Comparison of ENCODE assay signal across 8 cellular contexts in the genomic region with DNA sequence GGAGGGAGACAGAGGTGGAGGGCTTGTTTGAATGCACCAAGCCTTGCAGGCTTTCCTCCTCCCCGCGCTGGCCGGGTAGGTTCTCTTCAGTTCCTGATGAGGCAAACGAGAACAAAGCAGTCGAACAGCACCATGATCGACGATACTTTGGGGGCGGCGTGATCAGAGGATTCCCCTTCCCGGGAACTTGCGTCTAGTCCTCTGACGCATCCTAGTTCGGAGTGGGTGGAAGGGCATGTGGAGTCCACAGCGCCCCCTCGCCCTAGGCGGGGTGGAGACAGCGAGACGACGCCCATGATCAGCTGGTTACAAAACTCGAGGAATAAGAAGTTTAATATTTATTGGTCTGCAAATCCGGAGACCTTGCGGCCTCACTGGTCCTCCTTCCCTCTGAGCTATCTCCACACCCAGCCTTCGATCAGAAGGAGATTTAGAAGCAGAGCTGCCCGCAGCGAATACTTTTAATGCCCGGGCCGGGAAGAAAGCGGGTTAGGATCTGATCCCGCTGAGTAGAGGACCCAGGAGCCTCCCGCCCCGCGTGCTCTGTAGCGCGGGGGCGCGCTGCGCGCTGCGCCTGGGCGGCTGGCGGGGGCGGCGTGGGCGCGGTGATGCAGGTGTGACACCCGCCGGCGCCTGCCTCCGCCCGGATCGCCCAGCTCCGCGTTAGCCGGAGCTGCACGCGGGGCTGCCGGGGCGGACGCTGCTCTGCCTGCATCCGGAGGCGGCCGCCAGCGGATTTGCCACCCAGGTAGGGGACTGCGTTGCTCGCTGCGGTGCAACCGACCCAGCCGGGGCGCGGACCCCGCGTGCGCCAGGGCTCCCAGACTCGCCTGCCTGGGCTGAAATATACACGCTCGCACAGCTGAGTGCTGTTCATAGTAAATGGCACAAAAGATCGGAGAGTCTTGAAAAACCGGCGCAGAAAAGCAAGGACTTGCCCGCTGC. TPM values are rescaled to one million over a fixed set of nuclear protein-coding genes. Genes with fewer than 3 reads are reported as not detected.
DNase-seq lines count a peak whose midpoint lies in the region; ATAC-seq and TF ChIP-seq lines count a peak whose summit lies in the region.

A gene with protein sequence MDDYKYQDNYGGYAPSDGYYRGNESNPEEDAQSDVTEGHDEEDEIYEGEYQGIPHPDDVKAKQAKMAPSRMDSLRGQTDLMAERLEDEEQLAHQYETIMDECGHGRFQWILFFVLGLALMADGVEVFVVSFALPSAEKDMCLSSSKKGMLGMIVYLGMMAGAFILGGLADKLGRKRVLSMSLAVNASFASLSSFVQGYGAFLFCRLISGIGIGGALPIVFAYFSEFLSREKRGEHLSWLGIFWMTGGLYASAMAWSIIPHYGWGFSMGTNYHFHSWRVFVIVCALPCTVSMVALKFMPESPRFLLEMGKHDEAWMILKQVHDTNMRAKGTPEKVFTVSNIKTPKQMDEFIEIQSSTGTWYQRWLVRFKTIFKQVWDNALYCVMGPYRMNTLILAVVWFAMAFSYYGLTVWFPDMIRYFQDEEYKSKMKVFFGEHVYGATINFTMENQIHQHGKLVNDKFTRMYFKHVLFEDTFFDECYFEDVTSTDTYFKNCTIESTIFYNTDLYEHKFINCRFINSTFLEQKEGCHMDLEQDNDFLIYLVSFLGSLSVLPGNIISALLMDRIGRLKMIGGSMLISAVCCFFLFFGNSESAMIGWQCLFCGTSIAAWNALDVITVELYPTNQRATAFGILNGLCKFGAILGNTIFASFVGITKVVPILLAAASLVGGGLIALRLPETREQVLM (plus strand): TSS at position 642 of the 945 bp plus-strand sequence. CDS start 126,007 bp downstream, outside the sequence.

- no peaks in the 10 kb centered on the region for H3K79me2 ChIP-seq in HCT116 (ENCODE audit: insufficient read depth, low read length)
- no peaks in the 10 kb centered on the region for H3K79me2 ChIP-seq in PC-9 (ENCODE audit: low read depth)

- TF ChIP-seq CTCF in HCT116 (IDR thresholded peaks at IDR 0.05 in 2 of 3, conservative IDR thresholded peaks at IDR 0.05 in 1 of 3; ENCODE audit: borderline replicate concordance in 1 of 3, insufficient read depth in 1 of 3, low read depth in 2 of 3, low read length in 2 of 3) (no peak), foreskin fibroblast (IDR thresholded peaks at IDR 0.05; ENCODE audit: low read depth, low read length) (peak; percentile 11), thyroid gland (IDR thresholded peaks at IDR 0.05) (no peak), PC-9 (conservative IDR thresholded peaks at IDR 0.05) (no peak)

- WGBS in neuronal stem cell (ENCODE audit: extremely low coverage in 2 of 2, insufficient read length in 2 of 2, insufficient replicate concordance in 1 of 2), 2 donors, result no CpG with 5 or more reads among the region's 80 CpGs
- WGBS in thyroid gland, 2 donors, result 1 to 3% methylated on average over 32 to 52 of the region's 80 CpGs

- POLR2A ChIA-PET in HCT116 (lab: Charles Lee), result no interaction called here
- POLR2A ChIA-PET in PC-9 (lab: Charles Lee; ENCODE audit: unreplicated experiment), result no interaction called here

- no peaks in the 10 kb centered on the region for H3K9me3 Mint-ChIP-seq in activated T-helper 17 cell treated with anti-CD3 and anti-CD28 coated beads, Interleukin-2, amount 50 U/mL, for 72 hours

- H3K9me3 ChIP-seq in HCT116 (ENCODE audit: control insufficient read depth in 1 of 2, insufficient read depth in 1 of 2, low read depth in 1 of 2, low read length in 2 of 2), result no peaks in the 10 kb centered on the region
- peaks cover 0 to 2% of the 10 kb centered on the region in 2 donors for H3K9me3 ChIP-seq in neuronal stem cell (replicated peaks in 1 of 2; ENCODE audit: control insufficient read depth in 2 of 2, insufficient read depth in 1 of 2, low read depth in 1 of 2, low read length in 2 of 2)
- no peaks in the 10 kb centered on the region for H3K9me3 ChIP-seq in thyroid gland
- no peaks in the 10 kb centered on the region for H3K9me3 ChIP-seq in PC-9 (ENCODE audit: insufficient read depth, low read depth)

- H3K4me2 ChIP-seq in HCT116 (ENCODE audit: low read length) (no peak within 1 kb of the TSS), neuronal stem cell (ENCODE audit: insufficient read depth, low read length, poor library complexity, severe bottlenecking) (peak within 1 kb of the TSS; percentile 97), PC-9 (no peak within 1 kb of the TSS; the same call in 1 of the 2 replicates)

- TF ChIP-seq RAD21 in HCT116 (IDR thresholded peaks at IDR 0.05; ENCODE audit: low read depth), result no peak

- H3K79me1 ChIP-seq in neuronal stem cell (ENCODE audit: low read depth, low read length), result no peaks in the 10 kb centered on the region

- H3K23ac ChIP-seq in neuronal stem cell (ENCODE audit: low read depth, low read length, poor library complexity), result no peak within 1 kb of the TSS

- no peaks in the 10 kb centered on the region for H3F3A ChIP-seq in PC-9 (ENCODE audit: insufficient read depth, low read depth)

- no peak within 1 kb of the TSS for H2BK120ac ChIP-seq in neuronal stem cell (ENCODE audit: low read depth, low read length)

- peak; percentile 15 for DNase-seq in DMS53 treated with DMSO at 0.1 percent for 48 hours (lab: John Stamatoyannopoulos, UW; ENCODE audit: unreplicated experiment)
- DNase-seq in HCT116 (ENCODE audit: low read depth, low spot score), result no peak
- peak; percentile 61 for DNase-seq in NCI-H526 treated with DMSO at 0.1 percent for 48 hours (lab: John Stamatoyannopoulos, UW)
- peak; percentile 26 to 53 for DNase-seq in foreskin fibroblast
- peak; percentile 38 for DNase-seq in neuronal stem cell (ENCODE audit: low spot score)
- peak; percentile 6 to 7 for DNase-seq in thyroid gland
- no peak for DNase-seq in PC-9

- H2BK15ac ChIP-seq in neuronal stem cell (ENCODE audit: low read length), result no peak within 1 kb of the TSS

- H2AFZ ChIP-seq in HCT116 (ENCODE audit: low read depth, low read length, poor library complexity, severe bottlenecking), result no peak within 1 kb of the TSS
- H2AFZ ChIP-seq in neuronal stem cell (ENCODE audit: low read length), result peak within 1 kb of the TSS; percentile 75
- no peak within 1 kb of the TSS for H2AFZ ChIP-seq in PC-9

- no peak within 1 kb of the TSS for H3K4ac ChIP-seq in neuronal stem cell (ENCODE audit: low read length)

- no peak within 1 kb of the TSS for H3K4me3 ChIP-seq in HCT116 (replicated peaks in 1 of 2; ENCODE audit: low read depth in 1 of 2, low read length in 2 of 2)
- peak within 1 kb of the TSS; percentile 45 to 55 for H3K4me3 ChIP-seq in foreskin fibroblast (ENCODE audit: low read depth in 1 of 2, low read length in 2 of 2)
- H3K4me3 ChIP-seq in neuronal stem cell (ENCODE audit: low read length in 2 of 2), result peak within 1 kb of the TSS; percentile 14 to 76
- H3K4me3 ChIP-seq in thyroid gland (replicated peaks in 1 of 3), result peak within 1 kb of the TSS in 2 of 3 donors; percentile 10 to 17
- no peak within 1 kb of the TSS for H3K4me3 ChIP-seq in PC-9

- no peak within 1 kb of the TSS for H3K9ac ChIP-seq in HCT116 (ENCODE audit: low read length)
- no peak within 1 kb of the TSS for H3K9ac ChIP-seq in neuronal stem cell (ENCODE audit: low read depth, low read length, poor library complexity)

- no peaks in the 10 kb centered on the region for H3K36me3 Mint-ChIP-seq in activated T-helper 17 cell treated with anti-CD3 and anti-CD28 coated beads, Interleukin-2, amount 50 U/mL, for 72 hours (ENCODE audit: low read depth)

- H2BK12ac ChIP-seq in neuronal stem cell (ENCODE audit: low read length), result no peak within 1 kb of the TSS

- H3K27me3 ChIP-seq in HCT116 (ENCODE audit: insufficient read depth, low read length) (peaks cover 55% of the 10 kb centered on the region), neuronal stem cell (ENCODE audit: control insufficient read depth in 3 of 3, insufficient read depth in 3 of 3, low read depth in 1 of 3, low read length in 3 of 3) (peaks cover 4 to 69% (median 40%) of the 10 kb centered on the region in 3 experiments), thyroid gland (peaks cover 7% of the 10 kb centered on the region), PC-9 (ENCODE audit: insufficient read depth, low read depth) (peaks cover 83% of the 10 kb centered on the region)

- CTCF ChIA-PET in HCT116 (lab: Charles Lee) (no interaction called here), PC-9 (lab: Charles Lee) (no interaction called here)

- ATAC-seq in HCT116, result peak; percentile 64
- peak; percentile 80 for ATAC-seq in activated T-helper 17 cell treated with anti-CD3 and anti-CD28 coated beads, Interleukin-2, amount 50 U/mL, for 72 hours (replicated peaks)

- peaks cover 57% of the 10 kb centered on the region for H3K27me3 Mint-ChIP-seq in activated T-helper 17 cell treated with anti-CD3 and anti-CD28 coated beads, Interleukin-2, amount 50 U/mL, for 72 hours

- H4K20me1 ChIP-seq in HCT116 (ENCODE audit: insufficient read depth) (no peaks in the 10 kb centered on the region), PC-9 (ENCODE audit: insufficient read depth) (no peaks in the 10 kb centered on the region)

- no peak within 1 kb of the TSS for H3K27ac ChIP-seq in HCT116 (ENCODE audit: low read depth, low read length)
- no peak within 1 kb of the TSS for H3K27ac ChIP-seq in neuronal stem cell (replicated peaks; ENCODE audit: low read length)
- H3K27ac ChIP-seq in thyroid gland, result no peak within 1 kb of the TSS
- H3K27ac ChIP-seq in PC-9, result no peak within 1 kb of the TSS

- H3K9me2 ChIP-seq in HCT116 (ENCODE audit: insufficient read depth) (no peaks in the 10 kb centered on the region), PC-9 (ENCODE audit: insufficient read depth) (no peaks in the 10 kb centered on the region)

- H3K4me1 Mint-ChIP-seq in activated T-helper 17 cell treated with anti-CD3 and anti-CD28 coated beads, Interleukin-2, amount 50 U/mL, for 72 hours, result peaks cover 14% of the 10 kb centered on the region

- H4K91ac ChIP-seq in neuronal stem cell (ENCODE audit: low read depth, low read length, poor library complexity), result no peak within 1 kb of the TSS

- TF ChIP-seq POLR2A in HCT116 (IDR thresholded peaks at IDR 0.05; ENCODE audit: borderline replicate concordance, extremely low read depth, insufficient read depth, insufficient read length), result no peak
- no peak for TF ChIP-seq POLR2A in thyroid gland (IDR thresholded peaks at IDR 0.05)

- BruUV-seq in HCT116 (replicated peaks; lab: Mats Ljungman, UMichigan), result no TSS peak
- no TSS peak for BruUV-seq in PC-9 (replicated peaks; lab: Mats Ljungman, UMichigan)

- no peak within 1 kb of the TSS for H4K8ac ChIP-seq in neuronal stem cell (ENCODE audit: low read depth, low read length)

- H3K18ac ChIP-seq in neuronal stem cell (ENCODE audit: low read length), result peak within 1 kb of the TSS; percentile 58

- no peak within 1 kb of the TSS for H2BK5ac ChIP-seq in neuronal stem cell (ENCODE audit: low read length)

- no peaks in the 10 kb centered on the region for H3K4me1 ChIP-seq in HCT116 (ENCODE audit: control insufficient read depth in 1 of 2, insufficient read depth in 2 of 2, low read length in 2 of 2)
- peaks cover 3 to 5% of the 10 kb centered on the region in 2 donors for H3K4me1 ChIP-seq in neuronal stem cell (ENCODE audit: control insufficient read depth in 2 of 2, insufficient read depth in 1 of 2, low read depth in 1 of 2, low read length in 2 of 2)
- H3K4me1 ChIP-seq in thyroid gland, result peaks cover 0 to 13% of the 10 kb centered on the region in 2 donors
- H3K4me1 ChIP-seq in PC-9 (replicated peaks; ENCODE audit: insufficient read depth), result no peaks in the 10 kb centered on the region

- H3K14ac ChIP-seq in neuronal stem cell (ENCODE audit: low read length), result no peak within 1 kb of the TSS

- H3K36me3 ChIP-seq in HCT116 (ENCODE audit: control insufficient read depth in 1 of 2, insufficient read depth in 2 of 2, low read length in 2 of 2), result no peaks in the 10 kb centered on the region
- H3K36me3 ChIP-seq in neuronal stem cell (replicated peaks in 1 of 2; ENCODE audit: control insufficient read depth in 2 of 2, insufficient read depth in 2 of 2, low read length in 2 of 2), result no peaks in the 10 kb centered on the region
- no peaks in the 10 kb centered on the region for H3K36me3 ChIP-seq in thyroid gland
- H3K36me3 ChIP-seq in PC-9 (ENCODE audit: low read depth), result no peaks in the 10 kb centered on the region

- RAD21 ChIA-PET in HCT116 (lab: Charles Lee; ENCODE audit: low non-redundant PET in 1 of 2, low total read pairs in 2 of 2, uncharacterized antibody in 2 of 2, unreplicated experiment in 2 of 2), result no interaction called here

- intact Hi-C loops in HCT116 (cut with micrococcal nuclease), result no loop called here
- intact Hi-C loops in thyroid gland (cut with DNase I), result no loop called here
- intact Hi-C loops in PC-9 (cut with micrococcal nuclease; ENCODE audit: unreplicated experiment), result no loop called here

- no peak within 1 kb of the TSS for H3K27ac Mint-ChIP-seq in activated T-helper 17 cell treated with anti-CD3 and anti-CD28 coated beads, Interleukin-2, amount 50 U/mL, for 72 hours

- H2AK5ac ChIP-seq in neuronal stem cell (ENCODE audit: low read depth, low read length), result no peak within 1 kb of the TSS

- peak within 1 kb of the TSS; percentile 84 for H3K4me3 Mint-ChIP-seq in activated T-helper 17 cell treated with anti-CD3 and anti-CD28 coated beads, Interleukin-2, amount 50 U/mL, for 72 hours

RNA-seq across cellular contexts. Expression of the gene that starts here (rescaled TPM):
- total RNA-seq in HCT116 (2021; ENCODE audit: unreplicated experiment), result not detected
- polyA plus RNA-seq in HCT116 (2012), result 0.02 and 0.03 TPM in 2 replicates
- total RNA-seq in activated T-helper 17 cell treated with anti-CD3 and anti-CD28 coated beads, Interleukin-2, amount 50 U/mL, for 72 hours, result under 1 TPM; 0.04 to 0.13 TPM
- polyA plus RNA-seq in neuronal stem cell (2013, experiment 1 of 2), result 0.11 TPM
- polyA plus RNA-seq in neuronal stem cell (2013, experiment 2 of 2), result 0.12 TPM
- total RNA-seq in thyroid gland, result 1 to 10 TPM in 3 of 4 donors, under 1 TPM in 1; 0.83 to 3.9 (median 2.2) TPM
- not detected in 2 replicates for total RNA-seq in PC-9 (2021)

Comparison
In these comparisons a context has a peak if more than half of its experiments do, and no peak if none do; other contexts are left out.
1. Peak in ATAC-seq in HCT116; RNA of the gene not detected or under 1 TPM.
2. Peak in ATAC-seq in activated T-helper 17 cell treated with anti-CD3 and anti-CD28 coated beads, Interleukin-2, amount 50 U/mL, for 72 hours; RNA of the gene not detected or under 1 TPM.
3. DNase-seq: peak in DMS53 treated with DMSO at 0.1 percent for 48 hours (single experiment), NCI-H526 treated with DMSO at 0.1 percent for 48 hours (single experiment), foreskin fibroblast (2 of 2), neuronal stem cell (single experiment) and thyroid gland (2 of 2); none in HCT116 (single experiment) and PC-9 (0 of 2).
4. H3K4me3 ChIP-seq: peak in foreskin fibroblast (2 of 2), neuronal stem cell (2 of 2) and thyroid gland (2 of 3); none in HCT116 (0 of 2) and PC-9 (single experiment).